15 cellular contexts compared by ENCODE assay signal in the genomic region with DNA sequence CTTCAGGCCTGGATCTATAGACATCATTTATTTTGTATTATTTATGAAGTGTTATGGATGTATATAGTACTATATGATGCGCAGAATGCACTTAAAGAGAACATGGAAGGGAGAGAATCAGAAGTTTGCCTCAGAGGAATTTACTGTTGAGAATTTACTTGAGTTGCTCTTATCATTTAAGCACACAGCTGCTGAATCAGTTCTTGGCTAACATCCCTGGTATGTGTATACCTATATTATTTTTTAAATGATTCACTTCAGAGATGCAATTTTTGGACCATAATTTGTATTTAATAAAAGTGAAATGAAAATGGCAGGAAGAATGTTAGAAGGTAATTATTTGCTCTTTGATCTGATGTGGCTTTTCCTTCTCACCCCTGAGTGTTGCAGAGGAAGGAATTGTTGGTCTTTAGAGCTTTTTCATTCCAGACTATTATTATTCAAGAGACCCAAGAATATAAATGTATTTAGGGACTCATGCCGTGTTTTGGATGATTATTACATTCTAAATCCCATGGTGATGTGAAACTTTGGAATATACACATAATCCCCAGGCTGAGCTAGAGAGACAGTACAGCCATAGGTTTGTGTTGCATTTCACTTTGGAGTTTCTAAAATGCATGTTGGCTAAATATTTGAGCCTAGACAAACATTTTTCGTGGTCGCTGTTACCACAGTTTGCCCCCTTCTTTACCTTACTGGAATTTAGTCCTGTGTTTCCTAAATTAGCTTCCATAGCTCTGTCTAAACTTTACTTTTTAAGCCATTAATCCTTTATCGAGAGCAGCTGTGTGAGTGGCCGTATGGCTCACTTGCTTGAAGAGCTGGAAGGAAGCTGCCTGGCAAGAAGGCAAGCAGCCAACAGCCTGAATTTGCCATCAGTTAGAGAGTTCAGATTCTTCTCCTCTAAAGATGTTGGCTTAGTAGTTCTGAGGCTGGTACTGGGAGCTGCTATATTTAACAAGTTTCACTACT.
A peak's percentile ranks its signal among the peaks of the same experiment; 100 is the strongest.
DNase-seq lines count a peak whose midpoint lies in the region; ATAC-seq and TF ChIP-seq lines count a peak whose summit lies in the region.
"Had no signal": no experiment of that assay in that cellular context is flagged by ENCODE, and none has a peak within 500 bp of the region (broad histone marks: within the 10 kb centered on the region; RNA-seq: fewer than 3 reads in every experiment).

No MANE protein-coding gene starts in this region.

- CTCF ChIA-PET in PC-3 (lab: Charles Lee): no interaction called here

- TF ChIP-seq CTCF in PC-3 (conservative IDR thresholded peaks at IDR 0.05; ENCODE audit: low read depth, low read length): no peak

- H3K9me3 ChIP-seq in PC-3 (ENCODE audit: low read length): no peaks in the 10 kb centered on the region
- H3K9me3 ChIP-seq: prostate gland had no signal

- no peak overlapping the region for H3K9ac ChIP-seq in PC-3 (ENCODE audit: low read length)

- no peaks in the 10 kb centered on the region for H4K20me1 ChIP-seq in PC-3 (ENCODE audit: low read length)

- POLR2A ChIA-PET in PC-3 (lab: Charles Lee; ENCODE audit: unreplicated experiment): interaction anchor here (0.6 kb wide), 1 partner anchor 1803 kb away, joined by 4 read pairs; no protein-coding TSS in a partner anchor

- no peaks in the 10 kb centered on the region for H3K79me2 ChIP-seq in PC-3 (ENCODE audit: low read length)

- intact Hi-C loops in PC-3 (cut with micrococcal nuclease) (no loop called here), posterior cingulate gyrus (cut with DNase I) (no loop called here)

- peaks cover 16% of the 10 kb centered on the region for H3K4me1 ChIP-seq in PC-3 (ENCODE audit: insufficient read depth, low read length)
- H3K4me1 ChIP-seq: prostate gland had no signal

- H3F3A ChIP-seq in PC-3 (ENCODE audit: low read length, unreplicated experiment): no peaks in the 10 kb centered on the region

- no peak overlapping the region for H3K4me2 ChIP-seq in PC-3 (ENCODE audit: low read length)

- H3K4me3 ChIP-seq in PC-3 (ENCODE audit: low read length): no peak overlapping the region
- H3K4me3 ChIP-seq: prostate gland had no signal

- no peak overlapping the region for H3K27ac ChIP-seq in PC-3 (ENCODE audit: low read length)
- H3K27ac ChIP-seq: prostate gland had no signal

- H3K9me2 ChIP-seq in PC-3 (replicated peaks; ENCODE audit: low read length): no peaks in the 10 kb centered on the region

- no peaks in the 10 kb centered on the region for H3K27me3 ChIP-seq in PC-3 (ENCODE audit: low read length)

- no peaks in the 10 kb centered on the region for H3K36me3 ChIP-seq in PC-3 (ENCODE audit: low read depth, low read length)
- H3K36me3 ChIP-seq: prostate gland had no signal

- ATAC-seq in PC-3 (peak; percentile 59), GM19455 (IDR thresholded peaks at IDR 0.05; ENCODE audit: unreplicated experiment) (no peak)
- ATAC-seq: activated T-cell treated with anti-CD3 and anti-CD28 coated beads, Interleukin-2, amount 50 U/mL, for 4 hours had no signal

- peak; percentile 62 for DNase-seq in D341Med (ENCODE audit: low spot score)
- peak; percentile 61 for DNase-seq in PC-3
- DNase-seq in fibroblast of gingiva (ENCODE audit: low read depth): peak; percentile 70
- peak in 6 of 10 donors; percentile 14 to 66 (median 47) for DNase-seq in posterior cingulate gyrus
- DNase-seq in stimulated activated CD4-positive, alpha-beta T cell treated with anti-CD3 and anti-CD28 coated beads, Interleukin-4, amount 100 ng/mL, for 4 hours: no peak
- DNase-seq in NCI-H128 (lab: John Stamatoyannopoulos, UW; ENCODE audit: unreplicated experiment): no peak
- DNase-seq in activated CD4-positive, CD25-positive, alpha-beta regulatory T cell treated with anti-CD3 and anti-CD28 coated beads, Interleukin-2, amount 50 U/mL, for 72 hours: no peak
- DNase-seq: activated CD4-positive, alpha-beta T cell treated with anti-CD3 and anti-CD28 coated beads for 4 hours; activated T-cell treated with anti-CD3 and anti-CD28 coated beads, Interleukin-2, amount 50 U/mL, for 4 hours; CD4-positive, alpha-beta T cell; KBM-7; kidney; NCI-H1436 treated with DMSO at 0.1 percent for 48 hours had no signal

- BruUV-seq in PC-3 (replicated peaks; lab: Mats Ljungman, UMichigan): no TSS peak

- H2AFZ ChIP-seq in PC-3 (ENCODE audit: low read length): no peak overlapping the region

Comparison
In these comparisons a context has a peak if more than half of its experiments do, and no peak if none do; other contexts are left out.
1. DNase-seq: peak in D341Med (single experiment), PC-3 (single experiment), fibroblast of gingiva (single experiment) and posterior cingulate gyrus (6 of 10); none in stimulated activated CD4-positive, alpha-beta T cell treated with anti-CD3 and anti-CD28 coated beads, Interleukin-4, amount 100 ng/mL, for 4 hours (0 of 2), NCI-H128 (single experiment) and activated CD4-positive, CD25-positive, alpha-beta regulatory T cell treated with anti-CD3 and anti-CD28 coated beads, Interleukin-2, amount 50 U/mL, for 72 hours (single experiment).